ENCODE assay signal across 1 cellular context in the genomic region with DNA sequence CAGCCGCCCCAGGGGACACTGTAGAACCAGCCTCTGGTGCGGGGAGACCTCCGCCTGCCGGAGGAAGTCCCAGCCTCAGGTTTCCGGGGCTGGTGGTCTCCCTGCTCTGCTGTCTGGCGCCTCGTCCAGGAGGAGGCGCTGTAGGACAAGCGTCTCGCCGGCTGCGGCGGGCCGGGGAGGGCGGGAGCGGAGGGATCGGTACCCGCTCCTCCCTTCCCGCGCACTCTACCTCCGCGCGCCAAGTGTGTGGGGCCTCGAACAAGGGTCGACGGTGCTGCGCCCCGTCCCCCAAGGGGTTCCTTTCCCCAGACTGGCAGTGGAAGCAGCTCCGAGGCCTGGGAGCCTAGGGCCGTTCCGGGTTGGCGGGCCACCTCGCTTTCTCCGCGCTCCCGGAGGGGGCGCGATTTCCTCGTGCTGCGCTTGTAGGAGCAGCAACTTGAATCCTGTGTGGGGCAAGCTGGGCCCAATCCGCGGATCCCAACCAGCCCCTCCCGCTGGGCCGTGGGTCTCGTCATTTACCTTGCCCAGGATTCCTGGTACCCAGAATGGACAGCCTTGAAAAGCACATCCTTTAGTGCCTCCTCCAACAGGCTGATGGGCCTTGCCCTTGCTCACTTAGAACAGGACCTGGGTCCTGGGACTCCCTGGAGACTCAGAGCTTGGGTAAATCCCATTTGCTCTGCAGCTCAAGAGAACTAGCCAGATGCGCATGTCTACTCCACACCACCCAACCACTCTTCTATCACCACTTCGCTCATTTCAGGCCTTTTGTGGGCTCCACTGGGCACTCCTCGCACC.
TF ChIP-seq lines count a peak whose summit lies in the region.

No MANE protein-coding gene starts in this region.

TF ChIP-seq in WTC11, 78 proteins besides CTCF, POLR2A, EP300 and RAD21 (continued from another document):
- TF ChIP-seq, protein P1, sequence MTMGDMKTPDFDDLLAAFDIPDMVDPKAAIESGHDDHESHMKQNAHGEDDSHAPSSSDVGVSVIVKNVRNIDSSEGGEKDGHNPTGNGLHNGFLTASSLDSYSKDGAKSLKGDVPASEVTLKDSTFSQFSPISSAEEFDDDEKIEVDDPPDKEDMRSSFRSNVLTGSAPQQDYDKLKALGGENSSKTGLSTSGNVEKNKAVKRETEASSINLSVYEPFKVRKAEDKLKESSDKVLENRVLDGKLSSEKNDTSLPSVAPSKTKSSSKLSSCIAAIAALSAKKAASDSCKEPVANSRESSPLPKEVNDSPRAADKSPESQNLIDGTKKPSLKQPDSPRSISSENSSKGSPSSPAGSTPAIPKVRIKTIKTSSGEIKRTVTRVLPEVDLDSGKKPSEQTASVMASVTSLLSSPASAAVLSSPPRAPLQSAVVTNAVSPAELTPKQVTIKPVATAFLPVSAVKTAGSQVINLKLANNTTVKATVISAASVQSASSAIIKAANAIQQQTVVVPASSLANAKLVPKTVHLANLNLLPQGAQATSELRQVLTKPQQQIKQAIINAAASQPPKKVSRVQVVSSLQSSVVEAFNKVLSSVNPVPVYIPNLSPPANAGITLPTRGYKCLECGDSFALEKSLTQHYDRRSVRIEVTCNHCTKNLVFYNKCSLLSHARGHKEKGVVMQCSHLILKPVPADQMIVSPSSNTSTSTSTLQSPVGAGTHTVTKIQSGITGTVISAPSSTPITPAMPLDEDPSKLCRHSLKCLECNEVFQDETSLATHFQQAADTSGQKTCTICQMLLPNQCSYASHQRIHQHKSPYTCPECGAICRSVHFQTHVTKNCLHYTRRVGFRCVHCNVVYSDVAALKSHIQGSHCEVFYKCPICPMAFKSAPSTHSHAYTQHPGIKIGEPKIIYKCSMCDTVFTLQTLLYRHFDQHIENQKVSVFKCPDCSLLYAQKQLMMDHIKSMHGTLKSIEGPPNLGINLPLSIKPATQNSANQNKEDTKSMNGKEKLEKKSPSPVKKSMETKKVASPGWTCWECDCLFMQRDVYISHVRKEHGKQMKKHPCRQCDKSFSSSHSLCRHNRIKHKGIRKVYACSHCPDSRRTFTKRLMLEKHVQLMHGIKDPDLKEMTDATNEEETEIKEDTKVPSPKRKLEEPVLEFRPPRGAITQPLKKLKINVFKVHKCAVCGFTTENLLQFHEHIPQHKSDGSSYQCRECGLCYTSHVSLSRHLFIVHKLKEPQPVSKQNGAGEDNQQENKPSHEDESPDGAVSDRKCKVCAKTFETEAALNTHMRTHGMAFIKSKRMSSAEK (CRISPR knock-in tag; IDR thresholded peaks at IDR 0.05; ENCODE audit: borderline replicate concordance): no peak
TF ChIP-seq in WTC11: peak in this region for 19.
